7 cellular contexts compared by ENCODE assay signal in the genomic region with DNA sequence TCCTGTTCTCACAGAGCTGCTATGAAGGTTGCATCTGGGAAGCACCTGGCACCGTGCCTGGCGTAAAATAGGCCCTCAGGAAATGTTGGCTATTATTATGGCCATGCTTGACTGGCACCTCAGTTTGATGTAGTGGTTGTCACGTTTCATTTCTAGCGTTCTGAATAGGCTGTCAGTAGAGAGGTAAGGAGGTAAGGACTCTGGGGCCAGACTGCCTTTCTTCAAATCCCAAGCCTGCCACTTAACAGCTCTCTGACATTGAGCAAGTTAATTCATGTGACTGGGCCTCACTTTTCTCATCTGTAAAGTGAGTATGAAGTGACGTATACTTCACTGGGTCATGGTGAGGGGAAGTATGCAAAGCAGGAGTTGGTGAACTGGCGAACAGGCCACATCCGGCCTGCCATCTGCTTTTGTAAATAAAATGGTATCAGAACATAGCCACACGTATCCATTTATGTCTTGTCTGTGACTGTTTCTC.
A peak's percentile ranks its signal among the peaks of the same experiment; 100 is the strongest.
DNase-seq lines count a peak whose midpoint lies in the region; ATAC-seq and TF ChIP-seq lines count a peak whose summit lies in the region.

No MANE protein-coding gene starts in this region.

- intact Hi-C loops in psoas muscle (cut with DNase I): no loop called here
- intact Hi-C loops in gastrocnemius medialis (cut with DNase I; ENCODE audit: low total_unique reads): no loop called here

- H3K27ac ChIP-seq in psoas muscle (peak overlapping the region; percentile 16), gastrocnemius medialis (peak overlapping the region in 1 of 4 donors; percentile 28)

- in situ Hi-C loops in gastrocnemius medialis (cut with MboI; ENCODE audit: low sequenced_read_pairs in 4 of 4): no loop called here

- no peak for TF ChIP-seq POLR2A in gastrocnemius medialis (IDR thresholded peaks at IDR 0.05)

- peak; percentile 83 for ATAC-seq in GM19035 (IDR thresholded peaks at IDR 0.05; ENCODE audit: unreplicated experiment)
- peak; percentile 84 for ATAC-seq in HG02943 (IDR thresholded peaks at IDR 0.05; ENCODE audit: low read depth, unreplicated experiment)
- no peak for ATAC-seq in psoas muscle
- no peak for ATAC-seq in gastrocnemius medialis

- DNase-seq in NCI-H774 (lab: John Stamatoyannopoulos, UW) (peak; percentile 69), psoas muscle (no peak), NCI-H1930 (lab: John Stamatoyannopoulos, UW) (no peak), GM03348 (ENCODE audit: low spot score) (no peak), gastrocnemius medialis (no peak)

- no peaks in the 10 kb centered on the region for H3K36me3 ChIP-seq in psoas muscle (ENCODE audit: insufficient read depth in 1 of 2, low read depth in 1 of 2)
- H3K36me3 ChIP-seq in gastrocnemius medialis: no peaks in the 10 kb centered on the region

- TF ChIP-seq CTCF in psoas muscle (IDR thresholded peaks at IDR 0.05): no peak
- TF ChIP-seq CTCF in gastrocnemius medialis (IDR thresholded peaks at IDR 0.05 in 4 of 5, conservative IDR thresholded peaks at IDR 0.05 in 1 of 5): no peak

- WGBS in psoas muscle, 3 donors: 81% methylated on average over 8 of the region's 8 CpGs

- H3K27me3 ChIP-seq in psoas muscle (ENCODE audit: insufficient read depth in 3 of 3, low read length in 2 of 3) (peaks cover 0 to 3% (median 0%) of the 10 kb centered on the region in 3 donors), gastrocnemius medialis (no peaks in the 10 kb centered on the region)

- H3K4me3 ChIP-seq in psoas muscle (no peak overlapping the region), gastrocnemius medialis (no peak overlapping the region)

- H3K4me1 ChIP-seq in psoas muscle: no peaks in the 10 kb centered on the region
- H3K4me1 ChIP-seq in gastrocnemius medialis: no peaks in the 10 kb centered on the region

- H3K9me3 ChIP-seq in psoas muscle: no peaks in the 10 kb centered on the region
- no peaks in the 10 kb centered on the region for H3K9me3 ChIP-seq in gastrocnemius medialis

Comparison
In these comparisons a context has a peak if more than half of its experiments do, and no peak if none do; other contexts are left out.
1. ATAC-seq: peak in GM19035 (single experiment) and HG02943 (single experiment); none in psoas muscle (0 of 4) and gastrocnemius medialis (0 of 2).